ENCODE assay signal across 8 cellular contexts in genomic region chr19:14116525-14116917, GRCh38. TPM values are rescaled to one million over a fixed set of nuclear protein-coding genes. Genes with fewer than 3 reads are reported as not detected.
DNase-seq lines count a peak whose midpoint lies in the region; ATAC-seq and TF ChIP-seq lines count a peak whose summit lies in the region.

No MANE protein-coding gene starts in this region.

- peak overlapping the region; percentile 69 for H3K27ac Mint-ChIP-seq in activated CD4-positive, alpha-beta T cell treated with anti-CD3 and anti-CD28 coated beads, Interleukin-2, amount 10 ng/mL, durations not matched to agents 7 days and 5 days

- in situ Hi-C loops in ACHN (cut with HindIII; ENCODE audit: low pct_ligation_motif_present, low pct_unique_long_range_greater_than_20kb, low sequenced_read_pairs) = no loop called here

- H3K4me1 Mint-ChIP-seq in activated CD4-positive, alpha-beta T cell treated with anti-CD3 and anti-CD28 coated beads, Interleukin-2, amount 10 ng/mL, durations not matched to agents 7 days and 5 days = peaks cover 60% of the 10 kb centered on the region

- peak overlapping the region; percentile 85 for H3K4me3 Mint-ChIP-seq in activated CD4-positive, alpha-beta T cell treated with anti-CD3 and anti-CD28 coated beads, Interleukin-2, amount 10 ng/mL, durations not matched to agents 7 days and 5 days

- H3K9me3 ChIP-seq in adrenal gland (replicated peaks in 1 of 3) (no peaks in the 10 kb centered on the region), right lobe of liver (no peaks in the 10 kb centered on the region), thymus (ENCODE audit: control insufficient read depth) (no peaks in the 10 kb centered on the region)

- H3K4me3 ChIP-seq in adrenal gland = peak overlapping the region; percentile 67 to 95 (median 80)
- H3K4me3 ChIP-seq in right lobe of liver = peak overlapping the region; percentile 78 to 94 (median 78)
- H3K4me3 ChIP-seq in thymus (ENCODE audit: low read length) = peak overlapping the region; percentile 85

- POLR2A ChIA-PET in activated CD4-positive, alpha-beta T cell treated with anti-CD3 and anti-CD28 coated beads, Interleukin-2, amount 10 ng/mL, durations not matched to agents 7 days and 5 days (lab: Charles Lee) = no interaction called here

- TF ChIP-seq POLR2A in adrenal gland (IDR thresholded peaks at IDR 0.05) = no peak
- no peak for TF ChIP-seq POLR2A in right lobe of liver (IDR thresholded peaks at IDR 0.05)

- CTCF ChIA-PET in activated CD4-positive, alpha-beta T cell treated with anti-CD3 and anti-CD28 coated beads, Interleukin-2, amount 10 ng/mL, durations not matched to agents 7 days and 5 days (lab: Charles Lee) = interaction anchor here (0.6 to 3.3 kb wide), 3 partner anchors 20 to 140 kb away, joined by 4 to 17 read pairs (median 4); partner anchors contain the start of gene ASF1B

- H3K36me3 ChIP-seq in adrenal gland (replicated peaks in 1 of 2) (no peaks in the 10 kb centered on the region), right lobe of liver (no peaks in the 10 kb centered on the region), thymus (ENCODE audit: control insufficient read depth, insufficient read depth) (peaks cover 3% of the 10 kb centered on the region)

- ATAC-seq in right lobe of liver = no peak

- H3K4me1 ChIP-seq in adrenal gland (replicated peaks in 1 of 2) (peaks cover 59 to 75% of the 10 kb centered on the region in 2 donors), right lobe of liver (peaks cover 0 to 57% (median 29%) of the 10 kb centered on the region in 4 donors), thymus (ENCODE audit: control insufficient read depth, insufficient read depth, low read length) (peaks cover 11% of the 10 kb centered on the region)

- H3K36me3 Mint-ChIP-seq in activated CD4-positive, alpha-beta T cell treated with anti-CD3 and anti-CD28 coated beads, Interleukin-2, amount 10 ng/mL, durations not matched to agents 7 days and 5 days (ENCODE audit: low read depth) = peaks cover 5% of the 10 kb centered on the region

- TF ChIP-seq CTCF in adrenal gland (IDR thresholded peaks at IDR 0.05) = no peak
- no peak for TF ChIP-seq CTCF in right lobe of liver (IDR thresholded peaks at IDR 0.05)

- H3K9me3 Mint-ChIP-seq in activated CD4-positive, alpha-beta T cell treated with anti-CD3 and anti-CD28 coated beads, Interleukin-2, amount 10 ng/mL, durations not matched to agents 7 days and 5 days = no peaks in the 10 kb centered on the region

- H3K27me3 ChIP-seq in adrenal gland (no peaks in the 10 kb centered on the region), right lobe of liver (no peaks in the 10 kb centered on the region), thymus (ENCODE audit: control insufficient read depth, insufficient read depth) (no peaks in the 10 kb centered on the region)

- H3K27ac ChIP-seq in adrenal gland (peak overlapping the region; percentile 32 to 100 (median 86)), right lobe of liver (peak overlapping the region in 2 of 3 donors; percentile 43 to 66), thymus (ENCODE audit: low read depth) (no peak overlapping the region)

- H3K27me3 Mint-ChIP-seq in activated CD4-positive, alpha-beta T cell treated with anti-CD3 and anti-CD28 coated beads, Interleukin-2, amount 10 ng/mL, durations not matched to agents 7 days and 5 days = no peaks in the 10 kb centered on the region

- DNase-seq in activated CD4-positive, alpha-beta T cell treated with anti-CD3 and anti-CD28 coated beads, Interleukin-2, amount 10 ng/mL, durations not matched to agents 7 days and 5 days = no peak
- no peak for DNase-seq in activated CD4-positive, alpha-beta T cell treated with anti-CD3 and anti-CD28 coated beads, Interleukin-2, amount 50 U/mL, for 4 hours
- DNase-seq in adrenal gland = no peak
- DNase-seq in right lobe of liver = no peak
- no peak for DNase-seq in effector CD8-positive, alpha-beta T cell (lab: John Stamatoyannopoulos, UW)
- no peak for DNase-seq in ACHN
- DNase-seq in A172 (ENCODE audit: low spot score) = no peak

- intact Hi-C loops in adrenal gland (cut with DNase I) = no loop called here
- intact Hi-C loops in right lobe of liver (cut with DNase I) = no loop called here

- WGBS in adrenal gland, 4 donors = 0 to 7% (median 3%) methylated on average over 6 of the region's 6 CpGs
- 6% methylated on average over 4 of the region's 6 CpGs for WGBS in right lobe of liver (ENCODE audit: insufficient coverage, low coverage, low lambda C conversion rate, missing lambda C conversion rate)
- 47% methylated on average over 6 of the region's 6 CpGs for WGBS in thymus

RNA-seq across cellular contexts. Expression of gene PRKACA, which starts 1.0 kb away (rescaled TPM):
- 10 to 100 TPM; 50.6 to 56.8 TPM for total RNA-seq in activated CD4-positive, alpha-beta T cell treated with anti-CD3 and anti-CD28 coated beads, Interleukin-2, amount 10 ng/mL, durations not matched to agents 7 days and 5 days
- total RNA-seq in adrenal gland (100 to 1,000 TPM; 106 to 457 (median 189) TPM), right lobe of liver (10 to 100 TPM; 54.8 to 87.5 (median 63.1) TPM)
- polyA plus RNA-seq in adrenal gland (100 to 1,000 TPM; 145 to 352 (median 155) TPM), thymus (36.8 TPM)
- total RNA-seq in A172 (2014; rRNA removed; shearing (Covaris generic)) = 43.1 and 72.6 TPM in 2 replicates

RNA-seq across cellular contexts. Expression of gene ASF1B, which starts 19.9 kb away (rescaled TPM):
- total RNA-seq in activated CD4-positive, alpha-beta T cell treated with anti-CD3 and anti-CD28 coated beads, Interleukin-2, amount 10 ng/mL, durations not matched to agents 7 days and 5 days = 100 to 1,000 TPM; 119 to 131 TPM
- total RNA-seq in adrenal gland (1 to 10 TPM in 7 of 8 donors, under 1 TPM in 1; 0.48 to 8.2 (median 2.2) TPM), right lobe of liver (1 to 10 TPM in 2 of 6 experiments, under 1 TPM in 4; 0.24 to 5.3 (median 0.61) TPM)
- polyA plus RNA-seq in adrenal gland (1 to 10 TPM in 1 of 3 donors, under 1 TPM in 2; 0.72 to 1.6 (median 0.74) TPM), thymus (2.9 TPM)
- total RNA-seq in A172 (2014; rRNA removed; shearing (Covaris generic)) = 54.9 and 78.9 TPM in 2 replicates

RNA-seq across cellular contexts. Expression of gene SAMD1, which starts 26.0 kb away (rescaled TPM):
- 10 to 100 TPM; 80.7 to 84.5 TPM for total RNA-seq in activated CD4-positive, alpha-beta T cell treated with anti-CD3 and anti-CD28 coated beads, Interleukin-2, amount 10 ng/mL, durations not matched to agents 7 days and 5 days
- 10 to 100 TPM; 13.2 to 40.6 (median 27.2) TPM for total RNA-seq in adrenal gland
- 10 to 100 TPM; 10.0 to 41.9 (median 28.4) TPM for polyA plus RNA-seq in adrenal gland
- total RNA-seq in right lobe of liver = 10 to 100 TPM in 5 of 6 experiments, 1 to 10 TPM in 1; 10.0 to 25.3 (median 15.6) TPM
- polyA plus RNA-seq in thymus = 43.6 TPM
- 25.2 and 36.0 TPM in 2 replicates for total RNA-seq in A172 (2014; rRNA removed; shearing (Covaris generic))

RNA-seq across cellular contexts. Expression of gene C19orf67, which starts 30.9 kb away (rescaled TPM):
- not detected for total RNA-seq in activated CD4-positive, alpha-beta T cell treated with anti-CD3 and anti-CD28 coated beads, Interleukin-2, amount 10 ng/mL, durations not matched to agents 7 days and 5 days
- total RNA-seq in adrenal gland = not detected
- polyA plus RNA-seq in adrenal gland = not detected
- under 1 TPM in 1 of 6 experiments, not detected in 5; 0.27 TPM for total RNA-seq in right lobe of liver
- 0.18 TPM for polyA plus RNA-seq in thymus
- total RNA-seq in A172 (2014; rRNA removed; shearing (Covaris generic)) = not detected in 2 replicates

RNA-seq across cellular contexts. Expression of gene MISP3, which starts 43.9 kb away (rescaled TPM):
- total RNA-seq in activated CD4-positive, alpha-beta T cell treated with anti-CD3 and anti-CD28 coated beads, Interleukin-2, amount 10 ng/mL, durations not matched to agents 7 days and 5 days = under 1 TPM; 0.67 to 0.69 TPM
- 10 to 100 TPM in 2 of 8 donors, 1 to 10 TPM in 6; 2.4 to 87.9 (median 3.2) TPM for total RNA-seq in adrenal gland
- polyA plus RNA-seq in adrenal gland = 1 to 10 TPM; 1.7 to 9.8 (median 4.0) TPM
- total RNA-seq in right lobe of liver = 10 to 100 TPM in 1 of 6 experiments, 1 to 10 TPM in 5; 3.6 to 12.0 (median 6.1) TPM
- polyA plus RNA-seq in thymus = 2.9 TPM
- total RNA-seq in A172 (2014; rRNA removed; shearing (Covaris generic)) = 0.43 and 2.5 TPM in 2 replicates
